10 cellular contexts compared by ENCODE assay signal in genomic region chr13:45242070-45242469, GRCh38. TPM values are rescaled to one million over a fixed set of nuclear protein-coding genes. Genes with fewer than 3 reads are reported as not detected.
DNase-seq lines count a peak whose midpoint lies in the region; ATAC-seq, FAIRE-seq and TF ChIP-seq lines count a peak whose summit lies in the region.
"Had no signal": no experiment of that assay in that cellular context is flagged by ENCODE, and none has a peak within 500 bp of the region (broad histone marks: within the 10 kb centered on the region; RNA-seq: fewer than 3 reads in every experiment).

No MANE protein-coding gene starts in this region.

- H3K27me3 ChIP-seq in astrocyte (ENCODE audit: insufficient read depth, low read length) = no peaks in the 10 kb centered on the region
- no peaks in the 10 kb centered on the region for H3K27me3 ChIP-seq in hepatocyte

- H3K4me2 ChIP-seq in astrocyte (ENCODE audit: low read length) (peak overlapping the region; percentile 33), hepatocyte (peak overlapping the region; percentile 31)

- H3K79me2 ChIP-seq in astrocyte (ENCODE audit: insufficient read depth, low read length) (peaks cover 35% of the 10 kb centered on the region), hepatocyte (peaks cover 11% of the 10 kb centered on the region)

- H3K27me3 Mint-ChIP-seq in astrocyte (ENCODE audit: low read depth, unreplicated experiment) = no peaks in the 10 kb centered on the region

- peak; percentile 83 for ATAC-seq in Right ventricle myocardium superior (ENCODE audit: poor library complexity)
- no peak for ATAC-seq in GM19324 (IDR thresholded peaks at IDR 0.05; ENCODE audit: low FRiP score, unreplicated experiment)

- TF ChIP-seq CTCF in astrocyte (IDR thresholded peaks at IDR 0.05; ENCODE audit: insufficient read depth, low read depth, low read length) (no peak), hepatocyte (IDR thresholded peaks at IDR 0.05; ENCODE audit: poor library complexity) (no peak)

- H3K36me3 ChIP-seq in astrocyte (ENCODE audit: insufficient read depth, low read length) (no peaks in the 10 kb centered on the region), hepatocyte (replicated peaks; ENCODE audit: insufficient read depth, low read depth) (no peaks in the 10 kb centered on the region)

- H3K27ac ChIP-seq in astrocyte (ENCODE audit: low read depth, low read length) = no peak overlapping the region
- peak overlapping the region; percentile 7 for H3K27ac ChIP-seq in hepatocyte
- H3K27ac ChIP-seq: C4-2B had no signal

- no peak overlapping the region for H3K9ac ChIP-seq in astrocyte (ENCODE audit: low read length)

- H3K9me3 Mint-ChIP-seq in astrocyte (ENCODE audit: unreplicated experiment) = no peaks in the 10 kb centered on the region

- DNase-seq in Right ventricle myocardium superior = no peak
- DNase-seq in cardiac septum (ENCODE audit: low spot score) = no peak
- DNase-seq in astrocyte (ENCODE audit: low read depth) = no peak
- DNase-seq in hepatocyte (ENCODE audit: low spot score) = no peak
- peak; percentile 39 for DNase-seq in urothelium cell line (ENCODE audit: low spot score)
- no peak for DNase-seq in Ammon's horn (ENCODE audit: low spot score)
- no peak for DNase-seq in GM19239 (ENCODE audit: insufficient read length, low spot score)
- DNase-seq: activated CD8-positive, alpha-beta memory T cell treated with anti-CD3 and anti-CD28 coated beads for 24 hours had no signal

- intact Hi-C loops in Right ventricle myocardium superior (cut with DNase I) (no loop called here), cardiac septum (cut with DNase I) (no loop called here)

- FAIRE-seq in astrocyte (lab: Jason Lieb, UNC) (no peak), urothelium cell line (lab: Jason Lieb, UNC) (no peak), GM19239 (lab: Jason Lieb, UNC) (no peak)

- no peaks in the 10 kb centered on the region for H3K9me2 ChIP-seq in hepatocyte (replicated peaks; ENCODE audit: insufficient read depth)

- H3K4me3 ChIP-seq in astrocyte (ENCODE audit: insufficient read depth, low read depth, low read length) (no peak overlapping the region), hepatocyte (no peak overlapping the region)

- peaks cover 20% of the 10 kb centered on the region for H3K4me1 ChIP-seq in astrocyte (ENCODE audit: insufficient read depth, low read length)
- peaks cover 5% of the 10 kb centered on the region for H3K4me1 ChIP-seq in hepatocyte (ENCODE audit: insufficient read depth)

- no peak overlapping the region for H2AFZ ChIP-seq in astrocyte (ENCODE audit: low read depth, low read length)
- no peak overlapping the region for H2AFZ ChIP-seq in hepatocyte

- WGBS in hepatocyte (ENCODE audit: low lambda C conversion rate, missing lambda C conversion rate) = 39% methylated on average over 3 of the region's 3 CpGs

- peaks cover 3% of the 10 kb centered on the region for H3K36me3 Mint-ChIP-seq in astrocyte (ENCODE audit: low read depth, unreplicated experiment)

- H4K20me1 ChIP-seq in astrocyte (ENCODE audit: insufficient read depth, low read length) = no peaks in the 10 kb centered on the region
- no peaks in the 10 kb centered on the region for H4K20me1 ChIP-seq in hepatocyte (ENCODE audit: insufficient read depth, poor library complexity, severe bottlenecking)

- H3K9me3 ChIP-seq in astrocyte (ENCODE audit: insufficient read depth, low read depth, low read length) (no peaks in the 10 kb centered on the region), hepatocyte (ENCODE audit: low read depth) (no peaks in the 10 kb centered on the region)

- H3K4me3 Mint-ChIP-seq in astrocyte (ENCODE audit: unreplicated experiment) = no peak overlapping the region

- H3K27ac Mint-ChIP-seq in astrocyte (ENCODE audit: unreplicated experiment) = peak overlapping the region; percentile 7

- peaks cover 29% of the 10 kb centered on the region for H3K4me1 Mint-ChIP-seq in astrocyte (ENCODE audit: low read depth, unreplicated experiment)

RNA-seq across cellular contexts. Expression of gene KCTD4, which starts 41.2 kb away (rescaled TPM):
- total RNA-seq in Right ventricle myocardium superior (not detected), cardiac septum (not detected), astrocyte (0.41 and 0.64 TPM in 2 replicates), hepatocyte (0.23 and 0.60 TPM in 2 replicates)
- polyA plus RNA-seq in hepatocyte = 0.21 and 1.2 TPM in 2 replicates
